ENCODE assay signal across 13 cellular contexts in genomic region chr1:201724760-201725105, GRCh38.
DNase-seq lines count a peak whose midpoint lies in the region; ATAC-seq and TF ChIP-seq lines count a peak whose summit lies in the region.
"Had no signal": no experiment of that assay in that cellular context is flagged by ENCODE, and none has a peak within 500 bp of the region (broad histone marks: within the 10 kb centered on the region; RNA-seq: fewer than 3 reads in every experiment).

No MANE protein-coding gene starts in this region.

- H3K9me3 ChIP-seq in left lung: no peaks in the 10 kb centered on the region
- no peaks in the 10 kb centered on the region for H3K9me3 ChIP-seq in spleen
- H3K9me3 ChIP-seq: neutrophil had no signal

- DNase-seq in NCI-H446 treated with DMSO at 0.1 percent for 48 hours (lab: John Stamatoyannopoulos, UW): peak; percentile 67
- no peak for DNase-seq in caudate nucleus (lab: John Stamatoyannopoulos, UW)
- DNase-seq in left lung: no peak
- peak; percentile 29 for DNase-seq in spleen
- DNase-seq in middle frontal gyrus (ENCODE audit: extremely low spot score, low spot score): no peak
- DNase-seq: activated CD8-positive, alpha-beta memory T cell treated with anti-CD3 and anti-CD28 coated beads, Interleukin-2, amount 50 U/mL, for 4 hours; C1 segment of cervical spinal cord; endodermal cell had no signal

- ATAC-seq in left lung: peak; percentile 34
- ATAC-seq in GM18858 (IDR thresholded peaks at IDR 0.05; ENCODE audit: unreplicated experiment): no peak
- no peak for ATAC-seq in HG03342 (IDR thresholded peaks at IDR 0.05; ENCODE audit: unreplicated experiment)
- ATAC-seq in HG02571 (IDR thresholded peaks at IDR 0.05; ENCODE audit: unreplicated experiment): no peak

- WGBS in spleen, 5 donors: 38 to 66% (median 55%) methylated on average over 4 to 5 of the region's 5 CpGs

- H3K27me3 ChIP-seq in left lung: no peaks in the 10 kb centered on the region
- H3K27me3 ChIP-seq in spleen (replicated peaks in 1 of 7): no peaks in the 10 kb centered on the region
- H3K27me3 ChIP-seq: neutrophil had no signal

- no peaks in the 10 kb centered on the region for H3K36me3 ChIP-seq in left lung
- no peaks in the 10 kb centered on the region for H3K36me3 ChIP-seq in spleen
- H3K36me3 ChIP-seq: neutrophil had no signal

- H3K4me1 ChIP-seq in left lung (peaks cover 9 to 15% of the 10 kb centered on the region in 2 donors), spleen (peaks cover 0 to 12% (median 0%) of the 10 kb centered on the region in 6 donors)

- H3K27ac ChIP-seq in caudate nucleus (ENCODE audit: low read depth, low read length) (peak overlapping the region; percentile 5), left lung (peak overlapping the region; percentile 37 to 79), spleen (peak overlapping the region in 1 of 8 donors; percentile 21)
- H3K27ac ChIP-seq: neutrophil, VCaP had no signal

- intact Hi-C loops in left lung (cut with DNase I) (no loop called here), spleen (cut with DNase I; ENCODE audit: low total_unique reads) (no loop called here)

- TF ChIP-seq CTCF in left lung (IDR thresholded peaks at IDR 0.05) (no peak), spleen (IDR thresholded peaks at IDR 0.05 in 8 of 11, conservative IDR thresholded peaks at IDR 0.05 in 3 of 11) (no peak)

- TF ChIP-seq POLR2A in spleen (IDR thresholded peaks at IDR 0.05): no peak

- H3K4me3 ChIP-seq in left lung (no peak overlapping the region), spleen (no peak overlapping the region)

Comparison
In these comparisons a context has a peak if more than half of its experiments do, and no peak if none do; other contexts are left out.
1. DNase-seq: peak in NCI-H446 treated with DMSO at 0.1 percent for 48 hours (single experiment) and spleen (single experiment); none in caudate nucleus (0 of 61), left lung (0 of 2) and middle frontal gyrus (single experiment).